In genomic region chr7:157233677-157234076, GRCh38 we compare ENCODE assay signal across 33 cellular contexts.
DNase-seq lines count a peak whose midpoint lies in the region; ATAC-seq and TF ChIP-seq lines count a peak whose summit lies in the region.
"Had no signal": no experiment of that assay in that cellular context is flagged by ENCODE, and none has a peak within 500 bp of the region (broad histone marks: within the 10 kb centered on the region; RNA-seq: fewer than 3 reads in every experiment).

No MANE protein-coding gene starts in this region.

- H3K36me3 Mint-ChIP-seq in activated naive CD4-positive, alpha-beta T cell treated with anti-CD3 and anti-CD28 coated beads for 36 hours (ENCODE audit: low read depth), result peaks cover 38% of the 10 kb centered on the region

- H3K4me1 ChIP-seq in IMR-90 (ENCODE audit: control insufficient read depth, insufficient read depth, low read length), result no peaks in the 10 kb centered on the region
- H3K4me1 ChIP-seq: esophagus squamous epithelium, left lung, neural progenitor cell, parathyroid adenoma, right atrium auricular region had no signal

- peak; percentile 11 for DNase-seq in AG08395 (ENCODE audit: low spot score)
- DNase-seq in IMR-90, result peak; percentile 12
- peak; percentile 15 for DNase-seq in astrocyte of the cerebellum (ENCODE audit: low read depth)
- DNase-seq in fibroblast of gingiva (ENCODE audit: low read depth), result peak; percentile 30
- no peak for DNase-seq in activated naive CD4-positive, alpha-beta T cell treated with anti-CD3 and anti-CD28 coated beads for 36 hours
- DNase-seq in medulla oblongata (ENCODE audit: extremely low spot score), result no peak
- DNase-seq: 8988T; activated CD4-positive, alpha-beta T cell treated with anti-CD3 and anti-CD28 coated beads, Interleukin-2, amount 10 ng/mL, durations not matched to agents 7 days and 5 days; activated effector memory CD4-positive, alpha-beta T cell treated with anti-CD3 and anti-CD28 coated beads, Interleukin-2, amount 50 U/mL, for 16 hours; activated naive CD8-positive, alpha-beta T cell treated with anti-CD3 and anti-CD28 coated beads for 36 hours; activated T-cell treated with anti-CD3 and anti-CD28 coated beads, Interleukin-2, amount 50 U/mL, for 1 hour; CD4-positive, alpha-beta memory T cell; endodermal cell; esophagus squamous epithelium; H9; islet precursor cell; left lung; NCI-H1092; NCI-H1694 treated with DMSO at 0.1 percent for 48 hours; NCI-H2171; NCI-H510A; RPMI8226; stimulated activated CD4-positive, alpha-beta T cell treated with anti-CD3 and anti-CD28 coated beads, Interleukin-1b, Interleukin-23, amount 100 ng/mL, for 48 hours; stimulated activated naive CD4-positive, alpha-beta T cell treated with Interleukin-2 at 50 U/mL for 16 hours; T1000 had no signal

- dilution Hi-C loops in IMR-90 (cut with HindIII; ENCODE audit: low sequenced_read_pairs, unreplicated experiment), result no loop called here

- ATAC-seq in IMR-90 (ENCODE audit: low read depth), result no peak
- no peak for ATAC-seq in GM18873 (IDR thresholded peaks at IDR 0.05; ENCODE audit: low FRiP score, unreplicated experiment)
- ATAC-seq in HG03342 (IDR thresholded peaks at IDR 0.05; ENCODE audit: unreplicated experiment), result no peak
- ATAC-seq: left lung had no signal

- CTCF ChIA-PET in IMR-90 (lab: Yijun Ruan, JAX), result no interaction called here
- CTCF ChIA-PET in activated naive CD4-positive, alpha-beta T cell treated with anti-CD3 and anti-CD28 coated beads for 36 hours (lab: Charles Lee), result interaction anchor here (0.9 kb wide), 1 partner anchor 18 kb away, joined by 3 read pairs; no protein-coding TSS in a partner anchor

- H3K4ac ChIP-seq in IMR-90 (ENCODE audit: low read depth, low read length), result no peak overlapping the region

- no TSS peak for BruUV-seq in IMR-90 (replicated peaks; lab: Mats Ljungman, UMichigan)

- in situ Hi-C loops in IMR-90 (cut with MboI; ENCODE audit: low sequenced_read_pairs) (no loop called here), astrocyte of the cerebellum (cut with HindIII; ENCODE audit: low sequenced_read_pairs) (no loop called here)

- no peak overlapping the region for H3K4me3 Mint-ChIP-seq in activated naive CD4-positive, alpha-beta T cell treated with anti-CD3 and anti-CD28 coated beads for 36 hours
- H3K4me3 Mint-ChIP-seq: activated CD4-positive, alpha-beta T cell treated with anti-CD3 and anti-CD28 coated beads, Interleukin-2, amount 10 ng/mL, durations not matched to agents 7 days and 5 days; activated naive CD8-positive, alpha-beta T cell treated with anti-CD3 and anti-CD28 coated beads for 36 hours; CD4-positive, alpha-beta memory T cell; central memory CD8-positive, alpha-beta T cell; dendritic cell treated with granulocyte-macrophage colony-stimulating factor and Interleukin-4, amounts not matched to agents 40 ng/mL and 50 ng/mL, for 4 days; endodermal cell; H9; neural progenitor cell had no signal

- no peak overlapping the region for H2BK15ac ChIP-seq in IMR-90 (ENCODE audit: low read depth, low read length)

- H3K9me1 ChIP-seq in IMR-90 (ENCODE audit: insufficient read depth, low read length), result peaks cover 14% of the 10 kb centered on the region

- intact Hi-C loops in IMR-90 (cut with micrococcal nuclease), result no loop called here
- intact Hi-C loops in activated naive CD4-positive, alpha-beta T cell treated with anti-CD3 and anti-CD28 coated beads for 36 hours (cut with micrococcal nuclease), result no loop called here

- H3K36me3 ChIP-seq in IMR-90 (ENCODE audit: control insufficient read depth, insufficient read depth, low read length), result peaks cover 31% of the 10 kb centered on the region
- H3K36me3 ChIP-seq: neural progenitor cell had no signal

- H3K9me3 Mint-ChIP-seq in activated naive CD4-positive, alpha-beta T cell treated with anti-CD3 and anti-CD28 coated beads for 36 hours, result no peaks in the 10 kb centered on the region
- H3K9me3 Mint-ChIP-seq: activated CD4-positive, alpha-beta T cell treated with anti-CD3 and anti-CD28 coated beads, Interleukin-2, amount 10 ng/mL, durations not matched to agents 7 days and 5 days; activated naive CD8-positive, alpha-beta T cell treated with anti-CD3 and anti-CD28 coated beads for 36 hours; CD4-positive, alpha-beta memory T cell; central memory CD8-positive, alpha-beta T cell; dendritic cell treated with granulocyte-macrophage colony-stimulating factor and Interleukin-4, amounts not matched to agents 40 ng/mL and 50 ng/mL, for 4 days; endodermal cell; H9; neural progenitor cell had no signal

- no peak overlapping the region for H3K4me2 ChIP-seq in IMR-90 (ENCODE audit: low read depth, low read length)
- H3K4me2 ChIP-seq: neural progenitor cell had no signal

- H3K4me1 Mint-ChIP-seq in activated naive CD4-positive, alpha-beta T cell treated with anti-CD3 and anti-CD28 coated beads for 36 hours (ENCODE audit: low read depth), result peaks cover 3% of the 10 kb centered on the region
- H3K4me1 Mint-ChIP-seq: activated naive CD8-positive, alpha-beta T cell treated with anti-CD3 and anti-CD28 coated beads for 36 hours; endodermal cell; H9 had no signal

- H3K9me3 ChIP-seq in IMR-90 (ENCODE audit: control insufficient read depth, insufficient read depth, low read length), result no peaks in the 10 kb centered on the region
- H3K9me3 ChIP-seq: esophagus squamous epithelium, left lung, right atrium auricular region, SJSA1 had no signal

- no peak overlapping the region for H3K9ac ChIP-seq in IMR-90 (ENCODE audit: low read depth, low read length)
- H3K9ac ChIP-seq: neural progenitor cell, parathyroid adenoma had no signal

- H2BK5ac ChIP-seq in IMR-90 (ENCODE audit: low read depth, low read length, poor library complexity, severe bottlenecking), result no peak overlapping the region

- no CpG with 5 or more reads among the region's 2 CpGs for WGBS in IMR-90 (ENCODE audit: extremely low coverage in 2 of 2, insufficient read length in 1 of 2), 2 experiments

- H3K27ac ChIP-seq in IMR-90 (ENCODE audit: insufficient read depth, low read length), result no peak overlapping the region
- H3K27ac ChIP-seq: esophagus squamous epithelium, left lung, neural progenitor cell, parathyroid adenoma, right atrium auricular region, SJSA1 had no signal

- no peak overlapping the region for H2BK120ac ChIP-seq in IMR-90 (ENCODE audit: low read depth, low read length)

- H3K27me3 ChIP-seq in IMR-90 (ENCODE audit: control insufficient read depth, insufficient read depth, low read length), result no peaks in the 10 kb centered on the region
- H3K27me3 ChIP-seq: esophagus squamous epithelium, left lung, neural progenitor cell, right atrium auricular region, SJSA1 had no signal

- no peak overlapping the region for H3K56ac ChIP-seq in IMR-90 (ENCODE audit: extremely low read depth, insufficient read depth, low read length)

- no peak for TF ChIP-seq CTCF in IMR-90 (conservative IDR thresholded peaks at IDR 0.05; ENCODE audit: low read depth, low read length)
- TF ChIP-seq CTCF in astrocyte of the cerebellum (IDR thresholded peaks at IDR 0.05; ENCODE audit: low read depth, low read length, missing control alignments), result no peak

- H3K18ac ChIP-seq in IMR-90 (ENCODE audit: low read depth, low read length), result no peak overlapping the region

- H3K4me3 ChIP-seq in IMR-90 (ENCODE audit: insufficient read depth, low read depth, low read length) (no peak overlapping the region), astrocyte of the cerebellum (ENCODE audit: low read depth, low read length) (no peak overlapping the region)
- H3K4me3 ChIP-seq: esophagus squamous epithelium, left lung, neural progenitor cell, right atrium auricular region, SJSA1 had no signal

- peaks cover 18 to 46% of the 10 kb centered on the region in 2 experiments for H3K79me1 ChIP-seq in IMR-90 (ENCODE audit: low read depth in 1 of 2, low read length in 2 of 2)

- no peak for TF ChIP-seq RAD21 in IMR-90 (IDR thresholded peaks at IDR 0.05; ENCODE audit: low read length)

- no peak overlapping the region for H4K8ac ChIP-seq in IMR-90 (ENCODE audit: low read depth in 2 of 2, low read length in 2 of 2)

- H4K5ac ChIP-seq in IMR-90 (ENCODE audit: low read depth, low read length), result no peak overlapping the region

- POLR2A ChIA-PET in IMR-90 (lab: Charles Lee; ENCODE audit: unreplicated experiment), result no interaction called here

- no peak overlapping the region for H2AFZ ChIP-seq in IMR-90 (replicated peaks; ENCODE audit: low read length, poor library complexity)
- H2AFZ ChIP-seq: neural progenitor cell, parathyroid adenoma had no signal

- peaks cover 6% of the 10 kb centered on the region for H4K20me1 ChIP-seq in IMR-90 (ENCODE audit: insufficient read depth, low read length)

- no peak overlapping the region for H2BK20ac ChIP-seq in IMR-90 (ENCODE audit: low read depth, low read length)

- H2AK9ac ChIP-seq in IMR-90 (replicated peaks; ENCODE audit: low read depth, low read length, poor library complexity), result no peak overlapping the region

- no peak for TF ChIP-seq POLR2A in IMR-90 (IDR thresholded peaks at IDR 0.05; ENCODE audit: low read depth, low read length)

- no peaks in the 10 kb centered on the region for H3K27me3 Mint-ChIP-seq in activated naive CD4-positive, alpha-beta T cell treated with anti-CD3 and anti-CD28 coated beads for 36 hours (ENCODE audit: low read depth)
- H3K27me3 Mint-ChIP-seq: activated CD4-positive, alpha-beta T cell treated with anti-CD3 and anti-CD28 coated beads, Interleukin-2, amount 10 ng/mL, durations not matched to agents 7 days and 5 days; activated naive CD8-positive, alpha-beta T cell treated with anti-CD3 and anti-CD28 coated beads for 36 hours; CD4-positive, alpha-beta memory T cell; central memory CD8-positive, alpha-beta T cell; dendritic cell treated with granulocyte-macrophage colony-stimulating factor and Interleukin-4, amounts not matched to agents 40 ng/mL and 50 ng/mL, for 4 days had no signal

- no peak overlapping the region for H4K91ac ChIP-seq in IMR-90 (ENCODE audit: insufficient read depth, low read depth, low read length)

- no peak overlapping the region for H2AK5ac ChIP-seq in IMR-90 (ENCODE audit: low read depth, low read length)

- H3K23ac ChIP-seq in IMR-90 (ENCODE audit: low read depth, low read length), result no peak overlapping the region

- H3K27ac Mint-ChIP-seq in activated naive CD4-positive, alpha-beta T cell treated with anti-CD3 and anti-CD28 coated beads for 36 hours, result no peak overlapping the region
- H3K27ac Mint-ChIP-seq: activated CD4-positive, alpha-beta T cell treated with anti-CD3 and anti-CD28 coated beads, Interleukin-2, amount 10 ng/mL, durations not matched to agents 7 days and 5 days; activated naive CD8-positive, alpha-beta T cell treated with anti-CD3 and anti-CD28 coated beads for 36 hours; dendritic cell treated with granulocyte-macrophage colony-stimulating factor and Interleukin-4, amounts not matched to agents 40 ng/mL and 50 ng/mL, for 4 days; endodermal cell; H9; neural progenitor cell had no signal

- H3K14ac ChIP-seq in IMR-90 (replicated peaks; ENCODE audit: low read depth, low read length), result no peak overlapping the region

TF ChIP-seq in IMR-90, 13 proteins besides CTCF, POLR2A, EP300 and RAD21 (continues in another document):
- TF ChIP-seq SMC3 (IDR thresholded peaks at IDR 0.05; ENCODE audit: low read depth, low read length), result no peak
- no peak for TF ChIP-seq FOS (IDR thresholded peaks at IDR 0.05; ENCODE audit: low read depth, low read length)
- no peak for TF ChIP-seq CEBPB (IDR thresholded peaks at IDR 0.05; ENCODE audit: low read depth, low read length)
- no peak for TF ChIP-seq RFX5 (IDR thresholded peaks at IDR 0.05; ENCODE audit: low read depth, low read length)
- TF ChIP-seq MAZ (IDR thresholded peaks at IDR 0.05; ENCODE audit: borderline replicate concordance, low read depth, low read length), result no peak

Comparison
In these comparisons a context has a peak if more than half of its experiments do, and no peak if none do; other contexts are left out.
1. DNase-seq: peak in AG08395 (single experiment), IMR-90 (single experiment), astrocyte of the cerebellum (single experiment) and fibroblast of gingiva (single experiment); none in activated naive CD4-positive, alpha-beta T cell treated with anti-CD3 and anti-CD28 coated beads for 36 hours (single experiment) and medulla oblongata (single experiment).